14 cellular contexts compared by ENCODE assay signal in the genomic region with DNA sequence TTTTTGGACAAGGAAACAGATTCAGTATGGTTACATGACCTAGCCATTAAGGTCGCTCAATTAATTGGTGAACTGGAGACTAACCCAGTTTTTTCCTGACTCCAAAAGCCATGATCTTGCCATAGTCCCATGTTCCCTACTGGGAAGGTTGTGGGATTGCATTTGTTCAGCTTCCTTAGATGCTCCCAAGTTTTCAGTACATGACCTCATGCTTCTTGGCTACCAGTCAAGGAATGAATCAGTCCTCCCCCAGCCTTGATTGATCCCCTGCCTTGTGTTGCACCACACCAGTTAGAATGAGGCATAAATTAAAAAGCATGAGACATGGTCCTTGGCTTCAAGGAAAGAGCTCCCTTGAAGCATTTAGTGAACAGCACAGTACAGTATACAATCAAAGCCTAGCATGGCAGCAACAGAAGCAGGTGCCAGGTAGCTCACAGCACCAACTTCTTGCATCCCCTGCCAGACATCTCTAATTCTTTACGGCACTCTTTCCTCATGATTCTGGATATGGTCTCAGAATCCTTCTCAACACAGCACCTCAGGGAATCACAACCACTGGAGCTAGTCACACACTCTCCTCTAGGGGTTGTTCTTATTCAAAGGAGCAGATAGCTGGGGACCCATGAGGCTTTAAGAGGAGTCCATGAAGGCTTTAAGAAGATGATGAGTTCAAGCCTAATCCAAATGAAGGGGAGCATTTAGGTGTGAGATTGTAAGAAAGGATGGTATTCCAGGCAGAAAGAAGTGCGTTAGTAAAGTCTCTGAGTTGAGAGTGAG.
DNase-seq lines count a peak whose midpoint lies in the region; ATAC-seq and TF ChIP-seq lines count a peak whose summit lies in the region.
"Had no signal": no experiment of that assay in that cellular context is flagged by ENCODE, and none has a peak within 500 bp of the region (broad histone marks: within the 10 kb centered on the region; RNA-seq: fewer than 3 reads in every experiment).

No MANE protein-coding gene starts in this region.

- intact Hi-C loops in psoas muscle (cut with DNase I) = no loop called here

- H3K36me3 ChIP-seq in psoas muscle (ENCODE audit: insufficient read depth in 1 of 2, low read depth in 1 of 2) = no peaks in the 10 kb centered on the region
- H3K36me3 ChIP-seq in WERI-Rb-1 = no peaks in the 10 kb centered on the region

- H3K27me3 ChIP-seq in psoas muscle (ENCODE audit: insufficient read depth in 3 of 3, low read length in 2 of 3) = no peaks in the 10 kb centered on the region
- no peaks in the 10 kb centered on the region for H3K27me3 ChIP-seq in WERI-Rb-1 (ENCODE audit: insufficient read depth, low read depth, severe bottlenecking)

- DNase-seq in EL (peak; percentile 90), fibroblast of the conjunctiva (ENCODE audit: low read depth) (peak; percentile 93), psoas muscle (peak in 1 of 2 donors; percentile 34), 8988T (no peak), WERI-Rb-1 (no peak), coronary artery (ENCODE audit: low spot score) (no peak)
- DNase-seq: activated T-cell treated with anti-CD3 and anti-CD28 coated beads, Interleukin-2, amount 50 U/mL, for 1 hour; Calu3; dorsolateral prefrontal cortex; MM.1S; NK-92 treated with Interleukin-12 subunit alpha and Interleukin-12 subunit beta, amount 100 ng/mL, for 24 hours; posterior cingulate gyrus had no signal

- WGBS in psoas muscle, 3 donors = 67 to 83% (median 75%) methylated on average over 3 of the region's 3 CpGs

- H3K9me3 ChIP-seq in psoas muscle (no peaks in the 10 kb centered on the region), WERI-Rb-1 (ENCODE audit: severe bottlenecking) (no peaks in the 10 kb centered on the region)

- TF ChIP-seq CTCF in VCaP (conservative IDR thresholded peaks at IDR 0.05) = no peak
- TF ChIP-seq CTCF in psoas muscle (IDR thresholded peaks at IDR 0.05) = no peak
- no peak for TF ChIP-seq CTCF in WERI-Rb-1 (IDR thresholded peaks at IDR 0.05; ENCODE audit: low read depth, low read length)
- no peak for TF ChIP-seq CTCF in coronary artery (IDR thresholded peaks at IDR 0.05)

- ATAC-seq in psoas muscle (peak; percentile 19 to 84 (median 72)), HG03439 (IDR thresholded peaks at IDR 0.05; ENCODE audit: unreplicated experiment) (no peak)

- H3K4me1 ChIP-seq in psoas muscle = no peaks in the 10 kb centered on the region

- H3K27ac ChIP-seq in VCaP (peak overlapping the region; percentile 56), psoas muscle (no peak overlapping the region), WERI-Rb-1 (no peak overlapping the region), coronary artery (no peak overlapping the region)
- H3K27ac ChIP-seq: dorsolateral prefrontal cortex had no signal

- H3K4me3 ChIP-seq in psoas muscle (no peak overlapping the region), WERI-Rb-1 (ENCODE audit: low read depth, low read length) (no peak overlapping the region), coronary artery (no peak overlapping the region)
- H3K4me3 ChIP-seq: dorsolateral prefrontal cortex had no signal

Comparison
In these comparisons a context has a peak if more than half of its experiments do, and no peak if none do; other contexts are left out.
1. DNase-seq: peak in EL (single experiment) and fibroblast of the conjunctiva (single experiment); none in 8988T (single experiment), WERI-Rb-1 (single experiment) and coronary artery (single experiment).